Comparison of ENCODE assay signal across 8 cellular contexts in the genomic region with DNA sequence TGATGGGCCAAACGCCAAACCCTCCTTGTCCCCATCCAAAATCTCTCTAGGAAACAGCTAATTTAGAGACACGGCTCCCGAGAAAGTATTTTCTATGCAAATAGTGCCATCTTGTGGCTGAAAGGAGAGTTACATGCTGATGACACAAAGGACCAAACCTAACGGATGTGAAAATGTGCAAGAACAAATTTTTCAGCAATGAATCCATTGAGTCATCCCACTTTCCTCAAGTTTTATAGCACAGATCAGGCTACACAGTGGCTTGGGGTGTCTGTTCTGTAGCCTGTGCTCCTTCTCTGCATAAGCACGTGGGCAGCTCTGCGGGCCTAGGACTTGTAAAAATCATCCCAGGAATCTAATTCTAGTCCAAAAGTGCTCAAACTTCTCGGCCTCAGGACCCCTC.
DNase-seq lines count a peak whose midpoint lies in the region; ATAC-seq lines count a peak whose summit lies in the region.

No MANE protein-coding gene starts in this region.

- no peak overlapping the region for H3K27ac ChIP-seq in CD8-positive, alpha-beta memory T cell (ENCODE audit: low read depth, low read length)

- H3K27ac Mint-ChIP-seq in CD8-positive, alpha-beta memory T cell: no peak overlapping the region
- H3K27ac Mint-ChIP-seq in T-cell: no peak overlapping the region

- ATAC-seq in GM21526 (IDR thresholded peaks at IDR 0.05; ENCODE audit: low FRiP score, unreplicated experiment): peak; percentile 58
- ATAC-seq in T-cell (replicated peaks in 1 of 4): peak; percentile 48 to 62 (median 55)
- no peak for ATAC-seq in HG02588 (IDR thresholded peaks at IDR 0.05; ENCODE audit: unreplicated experiment)

- no peaks in the 10 kb centered on the region for H3K4me1 ChIP-seq in CD8-positive, alpha-beta memory T cell (ENCODE audit: insufficient read depth, low read length)

- peaks cover 0 to 3% of the 10 kb centered on the region in 2 donors for H3K27me3 Mint-ChIP-seq in CD8-positive, alpha-beta memory T cell
- H3K27me3 Mint-ChIP-seq in T-cell: no peaks in the 10 kb centered on the region

- no peak overlapping the region for H3K4me3 ChIP-seq in CD8-positive, alpha-beta memory T cell (ENCODE audit: low read length)

- H3K9me3 Mint-ChIP-seq in CD8-positive, alpha-beta memory T cell: no peaks in the 10 kb centered on the region
- no peaks in the 10 kb centered on the region for H3K9me3 Mint-ChIP-seq in T-cell

- H3K4me3 Mint-ChIP-seq in CD8-positive, alpha-beta memory T cell: no peak overlapping the region
- no peak overlapping the region for H3K4me3 Mint-ChIP-seq in T-cell

- peak; percentile 25 to 59 (median 48) for DNase-seq in CD8-positive, alpha-beta memory T cell
- DNase-seq in NCI-H1417 (lab: John Stamatoyannopoulos, UW) (peak; percentile 72 to 93 (median 91)), T-cell (peak in 27 of 34 experiments; percentile 2 to 57 (median 22)), brain pericyte (ENCODE audit: low read depth, low spot score) (peak; percentile 41), iPS-NIHi7 (ENCODE audit: extremely low spot score) (peak; percentile 80)
- peak; percentile 53 for DNase-seq in stimulated activated CD4-positive, alpha-beta T cell treated with anti-CD3 and anti-CD28 coated beads, Interleukin-15, amount 100 ng/mL, for 24 hours

- H3K36me3 Mint-ChIP-seq in CD8-positive, alpha-beta memory T cell: peaks cover 2 to 24% (median 3%) of the 10 kb centered on the region in 3 donors
- H3K36me3 Mint-ChIP-seq in T-cell: no peaks in the 10 kb centered on the region

- CTCF ChIA-PET in CD8-positive, alpha-beta memory T cell (lab: Charles Lee): interaction anchor here (0.7 to 8.1 kb wide), 19 partner anchors 9 to 499 kb away, joined by 3 to 147 read pairs (median 5); a partner anchor contains a TSS
- CTCF ChIA-PET in T-cell (lab: Charles Lee): interaction anchor here (0.5 to 7.4 kb wide), 15 partner anchors 10 to 754 kb away, joined by 3 to 105 read pairs (median 5); no protein-coding TSS in a partner anchor

- H3K4me1 Mint-ChIP-seq in CD8-positive, alpha-beta memory T cell: peaks cover 0 to 3% (median 3%) of the 10 kb centered on the region in 3 donors
- H3K4me1 Mint-ChIP-seq in T-cell: no peaks in the 10 kb centered on the region

- no peaks in the 10 kb centered on the region for H3K9me3 ChIP-seq in CD8-positive, alpha-beta memory T cell (ENCODE audit: low read length)

- H3K36me3 ChIP-seq in CD8-positive, alpha-beta memory T cell (ENCODE audit: insufficient read depth, low read length): no peaks in the 10 kb centered on the region

- H3K27me3 ChIP-seq in CD8-positive, alpha-beta memory T cell (ENCODE audit: insufficient read depth, low read length, poor library complexity, severe bottlenecking): no peaks in the 10 kb centered on the region

- POLR2A ChIA-PET in CD8-positive, alpha-beta memory T cell (lab: Charles Lee): no interaction called here
- POLR2A ChIA-PET in T-cell (lab: Charles Lee): no interaction called here

Comparison
In these comparisons a context has a peak if more than half of its experiments do, and no peak if none do; other contexts are left out.
1. DNase-seq: peak in every context shown above with its lines; median percentile 91 in NCI-H1417; 80 in iPS-NIHi7; 53 in stimulated activated CD4-positive, alpha-beta T cell treated with anti-CD3 and anti-CD28 coated beads, Interleukin-15, amount 100 ng/mL, for 24 hours; 48 in CD8-positive, alpha-beta memory T cell; 41 in brain pericyte; 22 in T-cell.